16 cellular contexts compared by ENCODE assay signal in genomic region chr18:64974378-64975125, GRCh38.
A peak's percentile ranks its signal among the peaks of the same experiment; 100 is the strongest.
DNase-seq lines count a peak whose midpoint lies in the region; ATAC-seq and TF ChIP-seq lines count a peak whose summit lies in the region.
"Had no signal": no experiment of that assay in that cellular context is flagged by ENCODE, and none has a peak within 500 bp of the region (broad histone marks: within the 10 kb centered on the region; RNA-seq: fewer than 3 reads in every experiment).

No MANE protein-coding gene starts in this region.

- no peak overlapping the region for H3K4me2 ChIP-seq in SK-N-SH
- H3K4me2 ChIP-seq: PC-9 had no signal

- TF ChIP-seq CTCF in WTC11 (IDR thresholded peaks at IDR 0.05) (no peak), SK-N-SH (IDR thresholded peaks at IDR 0.05) (no peak)

- no peaks in the 10 kb centered on the region for H4K20me1 ChIP-seq in SK-N-SH (ENCODE audit: insufficient read depth)

- H3K4me3 Mint-ChIP-seq in WTC11 = no peak overlapping the region

- no peaks in the 10 kb centered on the region for H3K36me3 Mint-ChIP-seq in WTC11

- H3K79me2 ChIP-seq in SK-N-SH (ENCODE audit: insufficient read depth) = no peaks in the 10 kb centered on the region

- H3K9me3 ChIP-seq in SK-N-SH = no peaks in the 10 kb centered on the region

- WGBS in SK-N-SH (ENCODE audit: low lambda C conversion rate) = 81% methylated on average over 8 of the region's 8 CpGs

- H3K4me3 ChIP-seq in SK-N-SH (ENCODE audit: low read depth in 2 of 2, low read length in 1 of 2) = no peak overlapping the region
- H3K4me3 ChIP-seq: PC-9 had no signal

- no peak overlapping the region for H3K27ac Mint-ChIP-seq in WTC11

- H3K4me1 Mint-ChIP-seq in WTC11 = peaks cover 6% of the 10 kb centered on the region; the same call in 1 of the 2 replicates

- intact Hi-C loops in Right ventricle myocardium inferior (cut with DNase I) (no loop called here), cardiac septum (cut with DNase I) (no loop called here)

- POLR2A ChIA-PET in WTC11 (lab: Charles Lee) (no interaction called here), SK-N-SH (lab: Yijun Ruan, JAX) (no interaction called here)

- TF ChIP-seq RAD21 in SK-N-SH (IDR thresholded peaks at IDR 0.05; ENCODE audit: low read length) = no peak

- ATAC-seq in Right ventricle myocardium inferior (peak; percentile 26), WTC11 (peak; percentile 41)

- DNase-seq in Right ventricle myocardium inferior (ENCODE audit: missing footprints) (no peak), cardiac septum (ENCODE audit: low spot score) (no peak), WTC11 (ENCODE audit: low spot score) (no peak), left kidney (ENCODE audit: low read depth, low spot score) (peak; percentile 10), NCI-H1048 (lab: John Stamatoyannopoulos, UW) (no peak), NCI-H1694 treated with DMSO at 0.1 percent for 48 hours (lab: John Stamatoyannopoulos, UW) (no peak), SK-N-SH (no peak)
- DNase-seq: EL, KBM-7, MV-4-11, NCI-H1436 treated with DMSO at 0.1 percent for 48 hours, NCI-H2081 treated with DMSO at 0.1 percent for 48 hours, NCI-H446 treated with DMSO at 0.1 percent for 48 hours, PC-9 had no signal

- H3K27me3 Mint-ChIP-seq in WTC11 (ENCODE audit: low read depth) = no peaks in the 10 kb centered on the region

- no peaks in the 10 kb centered on the region for H3K9me2 ChIP-seq in SK-N-SH

- peaks cover 3 to 10% of the 10 kb centered on the region in 2 experiments; a peak in 2 of 4 replicates for H3K4me1 ChIP-seq in SK-N-SH (ENCODE audit: control insufficient read depth in 1 of 2, insufficient read depth in 2 of 2, low read depth in 1 of 2, low read length in 1 of 2)

- H3K27ac ChIP-seq in SK-N-SH (ENCODE audit: low read depth in 2 of 2, low read length in 1 of 2) = no peak overlapping the region
- H3K27ac ChIP-seq: C4-2B, HL-60, PC-9 had no signal

- H3K9ac ChIP-seq in SK-N-SH = no peak overlapping the region

- H3F3A ChIP-seq in SK-N-SH (replicated peaks; ENCODE audit: insufficient read depth) = no peaks in the 10 kb centered on the region

- no peaks in the 10 kb centered on the region for H3K27me3 ChIP-seq in SK-N-SH (ENCODE audit: insufficient read depth)

- no peak for TF ChIP-seq EP300 in SK-N-SH (IDR thresholded peaks at IDR 0.05; ENCODE audit: borderline replicate concordance in 1 of 2, low read depth in 1 of 2, low read length in 1 of 2)

- no peaks in the 10 kb centered on the region for H3K9me3 Mint-ChIP-seq in WTC11

- H2AFZ ChIP-seq in SK-N-SH (ENCODE audit: low read depth) = no peak overlapping the region
- H2AFZ ChIP-seq: PC-9 had no signal

- CTCF ChIA-PET in WTC11 (lab: Charles Lee) = no interaction called here
- CTCF ChIA-PET in SK-N-SH (lab: Yijun Ruan, JAX) = interaction anchor here (0.7 kb wide), 1 partner anchor 8 kb away, joined by 3 read pairs; no protein-coding TSS in a partner anchor

- H3K36me3 ChIP-seq in SK-N-SH (replicated peaks in 1 of 2; ENCODE audit: control insufficient read depth in 1 of 2, insufficient read depth in 2 of 2, low read length in 1 of 2) = no peaks in the 10 kb centered on the region

TF ChIP-seq in WTC11, 78 proteins besides CTCF, POLR2A, EP300 and RAD21 (continues in another document):
- TF ChIP-seq ATF3 (CRISPR knock-in tag; conservative IDR thresholded peaks at IDR 0.05) = no peak
- TF ChIP-seq FOXJ3 (CRISPR knock-in tag; IDR thresholded peaks at IDR 0.05; ENCODE audit: borderline replicate concordance) = no peak
- TF ChIP-seq KAT7 (CRISPR knock-in tag; IDR thresholded peaks at IDR 0.05; ENCODE audit: borderline replicate concordance) = no peak
- no peak for TF ChIP-seq ZBTB43 (CRISPR knock-in tag; IDR thresholded peaks at IDR 0.05)
- TF ChIP-seq, protein P1, sequence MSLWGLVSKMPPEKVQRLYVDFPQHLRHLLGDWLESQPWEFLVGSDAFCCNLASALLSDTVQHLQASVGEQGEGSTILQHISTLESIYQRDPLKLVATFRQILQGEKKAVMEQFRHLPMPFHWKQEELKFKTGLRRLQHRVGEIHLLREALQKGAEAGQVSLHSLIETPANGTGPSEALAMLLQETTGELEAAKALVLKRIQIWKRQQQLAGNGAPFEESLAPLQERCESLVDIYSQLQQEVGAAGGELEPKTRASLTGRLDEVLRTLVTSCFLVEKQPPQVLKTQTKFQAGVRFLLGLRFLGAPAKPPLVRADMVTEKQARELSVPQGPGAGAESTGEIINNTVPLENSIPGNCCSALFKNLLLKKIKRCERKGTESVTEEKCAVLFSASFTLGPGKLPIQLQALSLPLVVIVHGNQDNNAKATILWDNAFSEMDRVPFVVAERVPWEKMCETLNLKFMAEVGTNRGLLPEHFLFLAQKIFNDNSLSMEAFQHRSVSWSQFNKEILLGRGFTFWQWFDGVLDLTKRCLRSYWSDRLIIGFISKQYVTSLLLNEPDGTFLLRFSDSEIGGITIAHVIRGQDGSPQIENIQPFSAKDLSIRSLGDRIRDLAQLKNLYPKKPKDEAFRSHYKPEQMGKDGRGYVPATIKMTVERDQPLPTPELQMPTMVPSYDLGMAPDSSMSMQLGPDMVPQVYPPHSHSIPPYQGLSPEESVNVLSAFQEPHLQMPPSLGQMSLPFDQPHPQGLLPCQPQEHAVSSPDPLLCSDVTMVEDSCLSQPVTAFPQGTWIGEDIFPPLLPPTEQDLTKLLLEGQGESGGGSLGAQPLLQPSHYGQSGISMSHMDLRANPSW (CRISPR knock-in tag; conservative IDR thresholded peaks at IDR 0.05; ENCODE audit: low read depth) = no peak
- TF ChIP-seq GTF2I (CRISPR knock-in tag; conservative IDR thresholded peaks at IDR 0.05) = no peak
- no peak for TF ChIP-seq CREM (CRISPR knock-in tag; IDR thresholded peaks at IDR 0.05)
- no peak for TF ChIP-seq ZNF121 (CRISPR knock-in tag; IDR thresholded peaks at IDR 0.05)

TF ChIP-seq in SK-N-SH, 30 proteins besides CTCF, POLR2A, EP300 and RAD21:
- TF ChIP-seq SMC3 (IDR thresholded peaks at IDR 0.05; ENCODE audit: low read depth, low read length) (no peak), RCOR1 (IDR thresholded peaks at IDR 0.05; ENCODE audit: low read length) (no peak)
